In the genomic region with DNA sequence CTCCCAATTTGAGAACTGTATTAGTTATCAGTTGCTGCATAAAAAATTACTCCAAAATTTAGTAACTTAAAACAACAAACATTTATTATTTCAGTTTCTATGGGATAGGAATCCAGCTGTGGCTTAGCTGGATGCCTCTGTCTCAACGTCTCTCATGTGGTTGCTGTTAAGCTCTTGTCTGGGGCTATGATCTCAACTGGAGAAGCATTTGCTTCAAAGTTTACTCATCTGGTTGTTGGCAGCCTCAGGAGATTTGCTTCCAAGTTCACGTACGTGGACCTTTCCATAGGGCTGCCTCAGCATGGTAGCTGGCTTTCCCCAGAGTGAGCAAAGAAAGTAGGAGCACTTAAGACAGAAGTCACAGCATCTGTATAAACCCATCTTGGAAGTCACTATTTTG, we compare ENCODE assay signal across 1 cellular context.
TF ChIP-seq lines count a peak whose summit lies in the region.

No MANE protein-coding gene starts in this region.

TF ChIP-seq in HepG2, 621 proteins besides CTCF, POLR2A, EP300 and RAD21 (continued from another document):
- TF ChIP-seq, protein P1, sequence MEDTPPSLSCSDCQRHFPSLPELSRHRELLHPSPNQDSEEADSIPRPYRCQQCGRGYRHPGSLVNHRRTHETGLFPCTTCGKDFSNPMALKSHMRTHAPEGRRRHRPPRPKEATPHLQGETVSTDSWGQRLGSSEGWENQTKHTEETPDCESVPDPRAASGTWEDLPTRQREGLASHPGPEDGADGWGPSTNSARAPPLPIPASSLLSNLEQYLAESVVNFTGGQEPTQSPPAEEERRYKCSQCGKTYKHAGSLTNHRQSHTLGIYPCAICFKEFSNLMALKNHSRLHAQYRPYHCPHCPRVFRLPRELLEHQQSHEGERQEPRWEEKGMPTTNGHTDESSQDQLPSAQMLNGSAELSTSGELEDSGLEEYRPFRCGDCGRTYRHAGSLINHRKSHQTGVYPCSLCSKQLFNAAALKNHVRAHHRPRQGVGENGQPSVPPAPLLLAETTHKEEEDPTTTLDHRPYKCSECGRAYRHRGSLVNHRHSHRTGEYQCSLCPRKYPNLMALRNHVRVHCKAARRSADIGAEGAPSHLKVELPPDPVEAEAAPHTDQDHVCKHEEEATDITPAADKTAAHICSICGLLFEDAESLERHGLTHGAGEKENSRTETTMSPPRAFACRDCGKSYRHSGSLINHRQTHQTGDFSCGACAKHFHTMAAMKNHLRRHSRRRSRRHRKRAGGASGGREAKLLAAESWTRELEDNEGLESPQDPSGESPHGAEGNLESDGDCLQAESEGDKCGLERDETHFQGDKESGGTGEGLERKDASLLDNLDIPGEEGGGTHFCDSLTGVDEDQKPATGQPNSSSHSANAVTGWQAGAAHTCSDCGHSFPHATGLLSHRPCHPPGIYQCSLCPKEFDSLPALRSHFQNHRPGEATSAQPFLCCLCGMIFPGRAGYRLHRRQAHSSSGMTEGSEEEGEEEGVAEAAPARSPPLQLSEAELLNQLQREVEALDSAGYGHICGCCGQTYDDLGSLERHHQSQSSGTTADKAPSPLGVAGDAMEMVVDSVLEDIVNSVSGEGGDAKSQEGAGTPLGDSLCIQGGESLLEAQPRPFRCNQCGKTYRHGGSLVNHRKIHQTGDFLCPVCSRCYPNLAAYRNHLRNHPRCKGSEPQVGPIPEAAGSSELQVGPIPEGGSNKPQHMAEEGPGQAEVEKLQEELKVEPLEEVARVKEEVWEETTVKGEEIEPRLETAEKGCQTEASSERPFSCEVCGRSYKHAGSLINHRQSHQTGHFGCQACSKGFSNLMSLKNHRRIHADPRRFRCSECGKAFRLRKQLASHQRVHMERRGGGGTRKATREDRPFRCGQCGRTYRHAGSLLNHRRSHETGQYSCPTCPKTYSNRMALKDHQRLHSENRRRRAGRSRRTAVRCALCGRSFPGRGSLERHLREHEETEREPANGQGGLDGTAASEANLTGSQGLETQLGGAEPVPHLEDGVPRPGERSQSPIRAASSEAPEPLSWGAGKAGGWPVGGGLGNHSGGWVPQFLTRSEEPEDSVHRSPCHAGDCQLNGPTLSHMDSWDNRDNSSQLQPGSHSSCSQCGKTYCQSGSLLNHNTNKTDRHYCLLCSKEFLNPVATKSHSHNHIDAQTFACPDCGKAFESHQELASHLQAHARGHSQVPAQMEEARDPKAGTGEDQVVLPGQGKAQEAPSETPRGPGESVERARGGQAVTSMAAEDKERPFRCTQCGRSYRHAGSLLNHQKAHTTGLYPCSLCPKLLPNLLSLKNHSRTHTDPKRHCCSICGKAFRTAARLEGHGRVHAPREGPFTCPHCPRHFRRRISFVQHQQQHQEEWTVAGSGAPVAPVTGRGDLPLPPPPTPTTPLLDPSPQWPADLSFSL (CRISPR knock-in tag; IDR thresholded peaks at IDR 0.05), result no peak
- TF ChIP-seq, protein P2, sequence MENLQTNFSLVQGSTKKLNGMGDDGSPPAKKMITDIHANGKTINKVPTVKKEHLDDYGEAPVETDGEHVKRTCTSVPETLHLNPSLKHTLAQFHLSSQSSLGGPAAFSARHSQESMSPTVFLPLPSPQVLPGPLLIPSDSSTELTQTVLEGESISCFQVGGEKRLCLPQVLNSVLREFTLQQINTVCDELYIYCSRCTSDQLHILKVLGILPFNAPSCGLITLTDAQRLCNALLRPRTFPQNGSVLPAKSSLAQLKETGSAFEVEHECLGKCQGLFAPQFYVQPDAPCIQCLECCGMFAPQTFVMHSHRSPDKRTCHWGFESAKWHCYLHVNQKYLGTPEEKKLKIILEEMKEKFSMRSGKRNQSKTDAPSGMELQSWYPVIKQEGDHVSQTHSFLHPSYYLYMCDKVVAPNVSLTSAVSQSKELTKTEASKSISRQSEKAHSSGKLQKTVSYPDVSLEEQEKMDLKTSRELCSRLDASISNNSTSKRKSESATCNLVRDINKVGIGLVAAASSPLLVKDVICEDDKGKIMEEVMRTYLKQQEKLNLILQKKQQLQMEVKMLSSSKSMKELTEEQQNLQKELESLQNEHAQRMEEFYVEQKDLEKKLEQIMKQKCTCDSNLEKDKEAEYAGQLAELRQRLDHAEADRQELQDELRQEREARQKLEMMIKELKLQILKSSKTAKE (CRISPR knock-in tag; IDR thresholded peaks at IDR 0.05; ENCODE audit: borderline replicate concordance), result no peak
- TF ChIP-seq PPARG (CRISPR knock-in tag; conservative IDR thresholded peaks at IDR 0.05), result no peak
